In the genomic region with DNA sequence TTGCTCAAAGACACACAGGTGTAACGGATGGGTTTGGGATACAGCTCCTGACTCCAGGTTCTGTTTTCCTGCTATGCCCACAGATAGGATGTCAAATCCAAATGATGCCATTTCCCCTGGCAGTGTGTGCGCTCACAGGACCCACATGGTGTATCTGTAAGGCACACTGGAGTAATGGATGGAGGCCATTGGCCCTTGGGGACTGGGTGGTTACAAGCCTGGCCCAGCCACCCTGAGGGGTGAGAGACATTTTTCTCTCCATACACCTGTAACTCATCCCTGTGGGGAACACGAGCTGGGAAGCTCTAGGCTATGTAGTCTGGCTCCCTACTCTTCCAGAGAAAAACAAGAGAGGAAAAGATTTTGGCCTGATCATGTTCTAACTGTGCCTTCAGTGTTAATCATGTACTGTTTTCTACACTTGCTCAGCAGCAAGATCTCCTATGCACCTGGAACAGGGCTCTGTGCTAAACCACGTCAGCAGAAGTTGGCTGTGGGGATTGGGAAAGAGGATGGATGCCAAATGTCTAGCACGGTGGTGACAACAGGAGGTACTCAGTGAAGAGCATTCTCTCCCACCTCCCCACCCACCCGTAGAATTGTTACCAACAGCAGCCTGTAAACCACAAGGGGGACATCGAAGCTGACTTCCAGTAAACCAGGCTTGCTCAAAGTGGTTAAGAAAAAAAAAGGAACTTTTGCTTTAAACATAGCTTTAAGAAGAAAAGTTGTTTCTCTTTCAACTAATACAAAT, we compare ENCODE assay signal across 10 cellular contexts.
DNase-seq lines count a peak whose midpoint lies in the region; ATAC-seq and TF ChIP-seq lines count a peak whose summit lies in the region.
"Had no signal": no experiment of that assay in that cellular context is flagged by ENCODE, and none has a peak within 500 bp of the region (broad histone marks: within the 10 kb centered on the region; RNA-seq: fewer than 3 reads in every experiment).

No MANE protein-coding gene starts in this region.

- peak overlapping the region; percentile 63 for H3K4me2 ChIP-seq in fibroblast of lung (ENCODE audit: extremely low read depth, insufficient read depth, low read length)

- peaks cover 36 to 53% (median 39%) of the 10 kb centered on the region in 3 donors for H3K4me1 Mint-ChIP-seq in CD8-positive, alpha-beta memory T cell
- H3K4me1 Mint-ChIP-seq in natural killer cell treated with Interleukin-12 subunit alpha and Interleukin-12 subunit beta and Interleukin-15 and Interleukin-18, amount 100 ng/mL, for 72 hours (ENCODE audit: low read depth in 2 of 2): peaks cover 49 to 53% of the 10 kb centered on the region in 2 donors

- POLR2A ChIA-PET in CD8-positive, alpha-beta memory T cell (lab: Charles Lee): no interaction called here

- H3K36me3 ChIP-seq in CD8-positive, alpha-beta memory T cell (ENCODE audit: insufficient read depth, low read length): no peaks in the 10 kb centered on the region
- no peaks in the 10 kb centered on the region for H3K36me3 ChIP-seq in fibroblast of lung (ENCODE audit: control insufficient read depth, insufficient read depth, low read length)

- H4K20me1 ChIP-seq in fibroblast of lung (ENCODE audit: control insufficient read depth, extremely low read depth, insufficient read depth, low read length): no peaks in the 10 kb centered on the region

- H3K9ac ChIP-seq in fibroblast of lung (ENCODE audit: insufficient read depth, low read length): no peak overlapping the region

- H3K27me3 ChIP-seq in CD8-positive, alpha-beta memory T cell (ENCODE audit: insufficient read depth, low read length, poor library complexity, severe bottlenecking): no peaks in the 10 kb centered on the region
- H3K27me3 ChIP-seq in fibroblast of lung (ENCODE audit: control insufficient read depth, insufficient read depth, low read length): no peaks in the 10 kb centered on the region

- no peaks in the 10 kb centered on the region for H3K9me3 Mint-ChIP-seq in CD8-positive, alpha-beta memory T cell
- H3K9me3 Mint-ChIP-seq in natural killer cell treated with Interleukin-12 subunit alpha and Interleukin-12 subunit beta and Interleukin-15 and Interleukin-18, amount 100 ng/mL, for 72 hours: no peaks in the 10 kb centered on the region

- peak in 1 of 5 donors; percentile 15 for DNase-seq in CD8-positive, alpha-beta memory T cell
- peak; percentile 47 for DNase-seq in NAMALWA (ENCODE audit: low spot score)
- peak; percentile 6 to 28 for DNase-seq in fibroblast of lung (ENCODE audit: low read depth in 2 of 2)
- no peak for DNase-seq in natural killer cell treated with Interleukin-12 subunit alpha and Interleukin-12 subunit beta and Interleukin-15 and Interleukin-18, amount 100 ng/mL, for 72 hours (ENCODE audit: low spot score)
- DNase-seq in stimulated activated CD4-positive, alpha-beta T cell treated with anti-CD3 and anti-CD28 coated beads, Interleukin-12 subunit alpha, Interleukin-12 subunit beta, amount 100 ng/mL, for 4 hours: no peak
- DNase-seq in activated gamma-delta T cell (lab: John Stamatoyannopoulos, UW): no peak
- DNase-seq in NCI-H1092 (lab: John Stamatoyannopoulos, UW): no peak
- DNase-seq: NCI-H1694, occipital lobe had no signal

- CTCF ChIA-PET in CD8-positive, alpha-beta memory T cell (lab: Charles Lee): interaction anchor here (1.1 kb wide), 1 partner anchor 24 kb away, joined by 3 read pairs; no protein-coding TSS in a partner anchor

- no peak overlapping the region for H3K27ac ChIP-seq in CD8-positive, alpha-beta memory T cell (ENCODE audit: low read depth, low read length)
- no peak overlapping the region for H3K27ac ChIP-seq in fibroblast of lung (ENCODE audit: insufficient read depth, low read length)

- ATAC-seq in natural killer cell treated with Interleukin-12 subunit alpha and Interleukin-12 subunit beta and Interleukin-15 and Interleukin-18, amount 100 ng/mL, for 72 hours: peak; percentile 86 to 89
- no peak for ATAC-seq in HG03135 (IDR thresholded peaks at IDR 0.05; ENCODE audit: unreplicated experiment)

- peak overlapping the region; percentile 58 to 94 (median 77) for H3K27ac Mint-ChIP-seq in CD8-positive, alpha-beta memory T cell
- peak overlapping the region; percentile 85 to 88 for H3K27ac Mint-ChIP-seq in natural killer cell treated with Interleukin-12 subunit alpha and Interleukin-12 subunit beta and Interleukin-15 and Interleukin-18, amount 100 ng/mL, for 72 hours

- peak overlapping the region in 5 of 7 donors; percentile 27 to 78 (median 52) for H3K4me3 Mint-ChIP-seq in CD8-positive, alpha-beta memory T cell
- H3K4me3 Mint-ChIP-seq in natural killer cell treated with Interleukin-12 subunit alpha and Interleukin-12 subunit beta and Interleukin-15 and Interleukin-18, amount 100 ng/mL, for 72 hours: peak overlapping the region; percentile 76

- no peaks in the 10 kb centered on the region for H3K9me3 ChIP-seq in CD8-positive, alpha-beta memory T cell (ENCODE audit: low read length)
- H3K9me3 ChIP-seq in fibroblast of lung (ENCODE audit: control insufficient read depth, insufficient read depth, low read depth, low read length): no peaks in the 10 kb centered on the region

- peak overlapping the region; percentile 0 for H2AFZ ChIP-seq in fibroblast of lung (ENCODE audit: low read length)

- TF ChIP-seq CTCF in fibroblast of lung (conservative IDR thresholded peaks at IDR 0.05 in 1 of 2, IDR thresholded peaks at IDR 0.05 in 1 of 2; ENCODE audit: low read depth in 1 of 2, low read length in 2 of 2): peak in 1 of 2 donors; percentile 31

- no peaks in the 10 kb centered on the region for H3K27me3 Mint-ChIP-seq in CD8-positive, alpha-beta memory T cell
- H3K27me3 Mint-ChIP-seq in natural killer cell treated with Interleukin-12 subunit alpha and Interleukin-12 subunit beta and Interleukin-15 and Interleukin-18, amount 100 ng/mL, for 72 hours: no peaks in the 10 kb centered on the region

- H3K79me2 ChIP-seq in fibroblast of lung (ENCODE audit: control insufficient read depth, insufficient read depth, low read length): no peaks in the 10 kb centered on the region

- no peak overlapping the region for H3K4me3 ChIP-seq in CD8-positive, alpha-beta memory T cell (ENCODE audit: low read length)
- H3K4me3 ChIP-seq in fibroblast of lung (replicated peaks in 1 of 4; ENCODE audit: control extremely low read depth in 1 of 4, insufficient read depth in 1 of 4, low read depth in 3 of 4, low read length in 4 of 4): no peak overlapping the region

- H3K4me1 ChIP-seq in CD8-positive, alpha-beta memory T cell (ENCODE audit: insufficient read depth, low read length): peaks cover 13% of the 10 kb centered on the region
- no peaks in the 10 kb centered on the region for H3K4me1 ChIP-seq in fibroblast of lung (ENCODE audit: control insufficient read depth, extremely low read depth, insufficient read depth, low read length)

- no peaks in the 10 kb centered on the region for H3K36me3 Mint-ChIP-seq in CD8-positive, alpha-beta memory T cell
- no peaks in the 10 kb centered on the region for H3K36me3 Mint-ChIP-seq in natural killer cell treated with Interleukin-12 subunit alpha and Interleukin-12 subunit beta and Interleukin-15 and Interleukin-18, amount 100 ng/mL, for 72 hours

Comparison
In these comparisons a context has a peak if more than half of its experiments do, and no peak if none do; other contexts are left out.
1. DNase-seq: peak in NAMALWA (single experiment) and fibroblast of lung (2 of 2); none in natural killer cell treated with Interleukin-12 subunit alpha and Interleukin-12 subunit beta and Interleukin-15 and Interleukin-18, amount 100 ng/mL, for 72 hours (single experiment), stimulated activated CD4-positive, alpha-beta T cell treated with anti-CD3 and anti-CD28 coated beads, Interleukin-12 subunit alpha, Interleukin-12 subunit beta, amount 100 ng/mL, for 4 hours (single experiment), activated gamma-delta T cell (single experiment) and NCI-H1092 (single experiment).